Comparison of ENCODE assay signal across 1 cellular context in genomic region chr7:158863611-158864506, GRCh38.
TF ChIP-seq lines count a peak whose summit lies in the region.

No MANE protein-coding gene starts in this region.

TF ChIP-seq in GM12878, 131 proteins besides CTCF, POLR2A, EP300 and RAD21 (continued from another document):
- TF ChIP-seq REST (IDR thresholded peaks at IDR 0.05; ENCODE audit: low read depth, low read length) (no peak), EED (IDR thresholded peaks at IDR 0.05; ENCODE audit: low read depth) (0 out of 2 replicates have a peak, but pooled peaks have one; percentile 17), HDAC6 (IDR thresholded peaks at IDR 0.05; ENCODE audit: unreplicated experiment) (no peak), IKZF2 (IDR thresholded peaks at IDR 0.05) (peak; percentile 42 to 61; a peak in 3 of 4 replicates), BHLHE40 (IDR thresholded peaks at IDR 0.05; ENCODE audit: borderline replicate concordance in 1 of 2, low read depth in 2 of 2, low read length in 1 of 2) (peak; percentile 14 to 53; a peak in 1 of 4 replicates), ZNF687 (IDR thresholded peaks at IDR 0.05) (peak; percentile 54; the same call in 1 of the 2 replicates), RCOR1 (conservative IDR thresholded peaks at IDR 0.05; ENCODE audit: low read depth, low read length) (no peak), RUNX3 (IDR thresholded peaks at IDR 0.05; ENCODE audit: low read length) (peak; percentile 43), IKZF1 (conservative IDR thresholded peaks at IDR 0.05) (peak; percentile 14; the same call in 1 of the 2 replicates), PML (IDR thresholded peaks at IDR 0.05; ENCODE audit: low read length) (no peak), ATF3 (IDR thresholded peaks at IDR 0.05; ENCODE audit: borderline replicate concordance, extremely low read depth, low read depth, low read length) (no peak), SUZ12 (IDR thresholded peaks at IDR 0.05; ENCODE audit: unreplicated experiment) (no peak), NBN (IDR thresholded peaks at IDR 0.05) (peak; percentile 67; the same call in 1 of the 2 replicates), EGR1 (IDR thresholded peaks at IDR 0.05; ENCODE audit: borderline replicate concordance in 1 of 2, low read depth in 2 of 2, low read length in 2 of 2) (peak in 1 of 2 experiments; percentile 52; a peak in 1 of 3 replicates), MLLT1 (IDR thresholded peaks at IDR 0.05) (peak; percentile 75), HDGF (IDR thresholded peaks at IDR 0.05) (0 out of 2 replicates have a peak, but pooled peaks have one; percentile 39), POLR2AphosphoS5 (IDR thresholded peaks at IDR 0.05; ENCODE audit: low read length) (peak; percentile 54; the same call in 1 of the 2 replicates), FOXM1 (IDR thresholded peaks at IDR 0.05; ENCODE audit: low read depth, low read length) (no peak), ATF7 (IDR thresholded peaks at IDR 0.05; ENCODE audit: low read depth) (0 out of 2 replicates have a peak, but pooled peaks have one; percentile 27)
